9 cellular contexts compared by ENCODE assay signal in genomic region chr3:188788621-188789081, GRCh38.
A peak's percentile ranks its signal among the peaks of the same experiment; 100 is the strongest.
DNase-seq lines count a peak whose midpoint lies in the region; ATAC-seq and TF ChIP-seq lines count a peak whose summit lies in the region.
"Had no signal": no experiment of that assay in that cellular context is flagged by ENCODE, and none has a peak within 500 bp of the region (broad histone marks: within the 10 kb centered on the region; RNA-seq: fewer than 3 reads in every experiment).

No MANE protein-coding gene starts in this region.

- ATAC-seq in stimulated activated naive CD8-positive, alpha-beta T cell treated with anti-CD3 and anti-CD28 coated beads, Interleukin-15, amount 100 ng/mL, for 72 hours, result peak; percentile 98

- TF ChIP-seq CTCF in esophagus muscularis mucosa (IDR thresholded peaks at IDR 0.05), result no peak

- H3K4me3 ChIP-seq in esophagus muscularis mucosa, result no peak overlapping the region
- H3K4me3 ChIP-seq: right lobe of liver had no signal

- H3K36me3 ChIP-seq in esophagus muscularis mucosa, result no peaks in the 10 kb centered on the region
- H3K36me3 ChIP-seq: right lobe of liver had no signal

- no peaks in the 10 kb centered on the region for H3K9me3 Mint-ChIP-seq in stimulated activated naive CD8-positive, alpha-beta T cell treated with anti-CD3 and anti-CD28 coated beads, Interleukin-15, amount 100 ng/mL, for 72 hours

- no peaks in the 10 kb centered on the region for H3K27me3 ChIP-seq in esophagus muscularis mucosa
- H3K27me3 ChIP-seq: right lobe of liver had no signal

- H3K27ac ChIP-seq in esophagus muscularis mucosa (replicated peaks in 1 of 4), result peak overlapping the region in 2 of 4 donors; percentile 0 to 39
- H3K27ac ChIP-seq: right lobe of liver had no signal

- TF ChIP-seq POLR2A in esophagus muscularis mucosa (IDR thresholded peaks at IDR 0.05; ENCODE audit: low read depth), result no peak

- H3K27ac Mint-ChIP-seq in stimulated activated naive CD8-positive, alpha-beta T cell treated with anti-CD3 and anti-CD28 coated beads, Interleukin-15, amount 100 ng/mL, for 72 hours, result no peak overlapping the region

- peaks cover 5 to 74% (median 60%) of the 10 kb centered on the region in 4 donors for H3K4me1 ChIP-seq in esophagus muscularis mucosa

- TF ChIP-seq EP300 in esophagus muscularis mucosa (IDR thresholded peaks at IDR 0.05), result no peak

- H3K27me3 Mint-ChIP-seq in stimulated activated naive CD8-positive, alpha-beta T cell treated with anti-CD3 and anti-CD28 coated beads, Interleukin-15, amount 100 ng/mL, for 72 hours, result no peaks in the 10 kb centered on the region

- H3K4me3 Mint-ChIP-seq in stimulated activated naive CD8-positive, alpha-beta T cell treated with anti-CD3 and anti-CD28 coated beads, Interleukin-15, amount 100 ng/mL, for 72 hours, result no peak overlapping the region

- 61% methylated on average over 5 of the region's 5 CpGs for WGBS in esophagus muscularis mucosa

- DNase-seq in activated gamma-delta T cell treated with Interleukin-2 at 50 U/mL for 16 hours (peak; percentile 42), activated gamma-delta T cell (lab: John Stamatoyannopoulos, UW) (no peak), activated T-cell treated with anti-CD3 and anti-CD28 coated beads for 48 hours (ENCODE audit: low read depth) (peak; percentile 62), kidney glomerular epithelial cell (lab: John Stamatoyannopoulos, UW) (peak; percentile 50), SHP77 (lab: John Stamatoyannopoulos, UW) (no peak), SW 1271 (lab: John Stamatoyannopoulos, UW) (no peak), esophagus muscularis mucosa (ENCODE audit: extremely low spot score) (no peak)
- peak; percentile 69 to 89 for DNase-seq in stimulated activated naive CD8-positive, alpha-beta T cell treated with anti-CD3 and anti-CD28 coated beads, Interleukin-15, amount 100 ng/mL, for 72 hours
- DNase-seq: right lobe of liver had no signal

- intact Hi-C loops in esophagus muscularis mucosa (cut with DNase I), result no loop called here

- H3K4me1 Mint-ChIP-seq in stimulated activated naive CD8-positive, alpha-beta T cell treated with anti-CD3 and anti-CD28 coated beads, Interleukin-15, amount 100 ng/mL, for 72 hours, result no peaks in the 10 kb centered on the region

- no peaks in the 10 kb centered on the region for H3K9me3 ChIP-seq in esophagus muscularis mucosa
- H3K9me3 ChIP-seq: right lobe of liver had no signal

Comparison
In these comparisons a context has a peak if more than half of its experiments do, and no peak if none do; other contexts are left out.
1. DNase-seq: peak in activated gamma-delta T cell treated with Interleukin-2 at 50 U/mL for 16 hours (single experiment), activated T-cell treated with anti-CD3 and anti-CD28 coated beads for 48 hours (single experiment), kidney glomerular epithelial cell (single experiment) and stimulated activated naive CD8-positive, alpha-beta T cell treated with anti-CD3 and anti-CD28 coated beads, Interleukin-15, amount 100 ng/mL, for 72 hours (2 of 2); none in activated gamma-delta T cell (single experiment), SHP77 (0 of 2), SW 1271 (0 of 2) and esophagus muscularis mucosa (single experiment).